In the genomic region with DNA sequence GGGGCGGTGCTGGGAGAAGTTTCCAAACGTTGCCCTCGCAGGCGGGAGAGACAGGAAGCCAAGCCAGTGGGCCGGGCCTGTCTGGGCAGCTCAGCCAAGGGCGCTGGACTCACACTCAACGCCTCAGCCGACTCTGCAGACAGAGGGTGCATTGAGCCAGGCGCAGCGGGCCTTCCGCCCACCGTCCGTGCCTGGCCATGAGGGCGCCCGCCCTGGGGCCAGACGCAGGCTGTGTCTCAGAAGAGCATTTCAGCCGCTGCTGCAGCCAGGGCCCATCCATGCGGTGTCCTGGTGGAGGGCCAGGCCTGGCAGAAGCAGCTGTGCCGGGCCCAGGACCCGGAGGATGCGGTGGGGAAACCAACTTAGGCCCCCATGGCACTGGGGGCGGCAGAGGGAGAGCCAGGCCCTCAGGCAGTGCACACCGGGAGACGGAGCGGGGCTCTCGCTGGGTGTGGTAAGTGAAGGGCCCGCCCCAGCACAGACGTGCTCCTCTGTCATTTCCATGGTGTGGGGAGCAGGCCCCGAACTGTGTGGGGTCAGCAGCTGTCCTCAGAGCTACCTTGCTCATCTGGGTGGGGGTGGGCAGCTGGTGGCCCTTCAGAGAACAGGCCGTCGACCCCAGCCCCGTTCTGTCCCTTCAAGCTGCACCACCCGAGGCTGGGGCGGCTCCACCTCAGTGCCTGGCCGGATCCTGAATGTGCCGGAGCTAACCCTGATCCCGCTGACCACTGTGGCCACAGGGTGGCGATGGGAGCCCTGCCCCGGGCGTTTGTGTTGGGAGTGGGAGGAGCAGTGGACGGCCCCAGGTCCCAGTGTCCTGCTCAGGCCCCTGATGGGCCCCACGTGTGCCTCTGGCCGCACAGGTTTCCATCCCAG, we compare ENCODE assay signal across 8 cellular contexts. TPM values are rescaled to one million over a fixed set of nuclear protein-coding genes. Genes with fewer than 3 reads are reported as not detected.
A peak's percentile ranks its signal among the peaks of the same experiment; 100 is the strongest.
DNase-seq lines count a peak whose midpoint lies in the region; ATAC-seq, FAIRE-seq and TF ChIP-seq lines count a peak whose summit lies in the region.

No MANE protein-coding gene starts in this region.

- TF ChIP-seq EP300 in SK-N-SH (IDR thresholded peaks at IDR 0.05; ENCODE audit: borderline replicate concordance in 1 of 2, low read depth in 1 of 2, low read length in 1 of 2): no peak

- H3K4me3 ChIP-seq in BJ (ENCODE audit: low read depth, low read length) (no peak overlapping the region), SK-N-SH (ENCODE audit: low read depth in 2 of 2, low read length in 1 of 2) (no peak overlapping the region), foreskin fibroblast (ENCODE audit: low read depth in 1 of 2, low read length in 2 of 2) (no peak overlapping the region), neuronal stem cell (ENCODE audit: low read length in 2 of 2) (no peak overlapping the region)

- H2AK5ac ChIP-seq in neuronal stem cell (ENCODE audit: low read depth, low read length): peak overlapping the region; percentile 98

- H3K9ac ChIP-seq in SK-N-SH (no peak overlapping the region), neuronal stem cell (ENCODE audit: low read depth, low read length, poor library complexity) (peak overlapping the region; percentile 70)

- peak overlapping the region; percentile 98 for H2BK5ac ChIP-seq in neuronal stem cell (ENCODE audit: low read length)

- no peaks in the 10 kb centered on the region for H3K79me2 ChIP-seq in SK-N-SH (ENCODE audit: insufficient read depth)

- peak overlapping the region; percentile 46 for H2BK12ac ChIP-seq in neuronal stem cell (ENCODE audit: low read length)

- POLR2A ChIA-PET in BJ (lab: Charles Lee) (no interaction called here), SK-N-SH (lab: Yijun Ruan, JAX) (interaction anchor here (1.0 to 1.9 kb wide), 5 partner anchors 16 to 56 kb away, joined by 3 to 8 read pairs (median 4); a partner anchor contains a TSS)

- peak overlapping the region; percentile 95 for H3K18ac ChIP-seq in neuronal stem cell (ENCODE audit: low read length)

- no peak overlapping the region for H3K14ac ChIP-seq in neuronal stem cell (ENCODE audit: low read length)

- WGBS in SK-N-SH (ENCODE audit: low lambda C conversion rate): 68% methylated on average over 22 of the region's 43 CpGs
- no CpG with 5 or more reads among the region's 43 CpGs for WGBS in neuronal stem cell (ENCODE audit: extremely low coverage in 2 of 2, insufficient read length in 2 of 2, insufficient replicate concordance in 1 of 2), 2 donors

- H3K9me2 ChIP-seq in SK-N-SH: no peaks in the 10 kb centered on the region

- CTCF ChIA-PET in BJ (lab: Yijun Ruan, JAX): interaction anchor here (1.0 to 3.3 kb wide), 15 partner anchors 8 to 64 kb away, joined by 3 to 42 read pairs (median 7); a partner anchor contains a TSS
- CTCF ChIA-PET in SK-N-SH (lab: Yijun Ruan, JAX): interaction anchor here (0.7 to 3.7 kb wide), 17 partner anchors 9 to 326 kb away, joined by 3 to 28 read pairs (median 6); a partner anchor contains a TSS

- TF ChIP-seq POLR2A in GM12892 (IDR thresholded peaks at IDR 0.05; ENCODE audit: low read depth, low read length): no peak

- no peak for FAIRE-seq in GM12892 (lab: Jason Lieb, UNC)

- ATAC-seq in GM19467 (IDR thresholded peaks at IDR 0.05; ENCODE audit: unreplicated experiment): no peak

- H2AFZ ChIP-seq in SK-N-SH (ENCODE audit: low read depth) (no peak overlapping the region), neuronal stem cell (ENCODE audit: low read length) (peak overlapping the region; percentile 49)

- peak; percentile 71 for TF ChIP-seq CTCF in BJ (IDR thresholded peaks at IDR 0.05; ENCODE audit: insufficient read depth, low read depth, low read length)
- peak; percentile 41 for TF ChIP-seq CTCF in SK-N-SH (IDR thresholded peaks at IDR 0.05)
- peak; percentile 45 for TF ChIP-seq CTCF in foreskin fibroblast (IDR thresholded peaks at IDR 0.05; ENCODE audit: low read depth, low read length)

- H3K27ac ChIP-seq in SK-N-SH (ENCODE audit: low read depth in 2 of 2, low read length in 1 of 2) (peak overlapping the region in 1 of 2 experiments; percentile 58; a peak in 1 of 4 replicates), neuronal stem cell (replicated peaks; ENCODE audit: low read length) (no peak overlapping the region)

- H3K9me3 ChIP-seq in SK-N-SH (no peaks in the 10 kb centered on the region), neuronal stem cell (replicated peaks in 1 of 2; ENCODE audit: control insufficient read depth in 2 of 2, insufficient read depth in 1 of 2, low read depth in 1 of 2, low read length in 2 of 2) (no peaks in the 10 kb centered on the region)

- peak overlapping the region; percentile 66 for H3K4ac ChIP-seq in neuronal stem cell (ENCODE audit: low read length)

- H3K4me1 ChIP-seq in SK-N-SH (ENCODE audit: control insufficient read depth in 1 of 2, insufficient read depth in 2 of 2, low read depth in 1 of 2, low read length in 1 of 2) (peaks cover 0 to 49% of the 10 kb centered on the region in 2 experiments; a peak in 1 of 4 replicates), neuronal stem cell (ENCODE audit: control insufficient read depth in 2 of 2, insufficient read depth in 1 of 2, low read depth in 1 of 2, low read length in 2 of 2) (peaks cover 16 to 25% of the 10 kb centered on the region in 2 donors)

- DNase-seq in BJ (ENCODE audit: low read depth) (no peak), SK-N-SH (peak; percentile 74), foreskin fibroblast (peak; percentile 75 to 90), neuronal stem cell (ENCODE audit: low spot score) (no peak), NCI-H446 treated with DMSO at 0.1 percent for 48 hours (lab: John Stamatoyannopoulos, UW) (no peak), NCI-H2029 treated with DMSO at 0.1 percent for 48 hours (lab: John Stamatoyannopoulos, UW) (no peak), GM12892 (ENCODE audit: insufficient read length) (no peak)

- peak overlapping the region; percentile 61 for H3K23ac ChIP-seq in neuronal stem cell (ENCODE audit: low read depth, low read length, poor library complexity)

- TF ChIP-seq RAD21 in SK-N-SH (IDR thresholded peaks at IDR 0.05; ENCODE audit: low read length): peak; percentile 23

- no peaks in the 10 kb centered on the region for H3F3A ChIP-seq in SK-N-SH (replicated peaks; ENCODE audit: insufficient read depth)

- H2BK120ac ChIP-seq in neuronal stem cell (ENCODE audit: low read depth, low read length): no peak overlapping the region

- H4K20me1 ChIP-seq in SK-N-SH (ENCODE audit: insufficient read depth): no peaks in the 10 kb centered on the region

- H3K4me2 ChIP-seq in SK-N-SH (no peak overlapping the region), neuronal stem cell (ENCODE audit: insufficient read depth, low read length, poor library complexity, severe bottlenecking) (no peak overlapping the region)

- H3K27me3 ChIP-seq in BJ (ENCODE audit: control insufficient read depth, insufficient read depth, low read length) (no peaks in the 10 kb centered on the region), SK-N-SH (ENCODE audit: insufficient read depth) (no peaks in the 10 kb centered on the region), neuronal stem cell (ENCODE audit: control insufficient read depth in 3 of 3, insufficient read depth in 3 of 3, low read depth in 1 of 3, low read length in 3 of 3) (no peaks in the 10 kb centered on the region)

- H4K8ac ChIP-seq in neuronal stem cell (ENCODE audit: low read depth, low read length): no peak overlapping the region

- H4K91ac ChIP-seq in neuronal stem cell (ENCODE audit: low read depth, low read length, poor library complexity): no peak overlapping the region

- peaks cover 12% of the 10 kb centered on the region for H3K79me1 ChIP-seq in neuronal stem cell (ENCODE audit: low read depth, low read length)

- peaks cover 48% of the 10 kb centered on the region for H3K36me3 ChIP-seq in BJ (ENCODE audit: control insufficient read depth, insufficient read depth, low read length)
- H3K36me3 ChIP-seq in SK-N-SH (replicated peaks in 1 of 2; ENCODE audit: control insufficient read depth in 1 of 2, insufficient read depth in 2 of 2, low read length in 1 of 2): peaks cover 0 to 24% of the 10 kb centered on the region in 2 experiments
- H3K36me3 ChIP-seq in neuronal stem cell (replicated peaks in 1 of 2; ENCODE audit: control insufficient read depth in 2 of 2, insufficient read depth in 2 of 2, low read length in 2 of 2): peaks cover 15 to 30% of the 10 kb centered on the region in 2 donors

- no peak overlapping the region for H2BK15ac ChIP-seq in neuronal stem cell (ENCODE audit: low read length)

RNA-seq across cellular contexts. Expression of a gene that starts 18.0 kb away (rescaled TPM):
- polyA plus RNA-seq in BJ (2011; rRNA removed) (7.2 and 8.5 TPM in 2 replicates), SK-N-SH (2012; rRNA removed) (24.5 and 40.6 TPM in 2 replicates)
- polyA minus RNA-seq in BJ (2011; rRNA and poly(A)+ RNA removed): 1.2 and 2.3 TPM in 2 replicates
- polyA plus RNA-seq in SK-N-SH (2012; cell fraction: cytosol; rRNA removed): 21.5 and 26.9 TPM in 2 replicates
- polyA plus RNA-seq in SK-N-SH (2012; cell fraction: nucleus; rRNA removed): 20.8 and 42.6 TPM in 2 replicates
- 6.7 TPM for polyA plus RNA-seq in neuronal stem cell (2013, experiment 1 of 2)
- polyA plus RNA-seq in neuronal stem cell (2013, experiment 2 of 2): 6.9 TPM
- polyA plus RNA-seq in GM12892 (2012; ENCODE audit: missing spikeins): 2.3 TPM

RNA-seq across cellular contexts. Expression of a gene that starts 18.2 kb away (rescaled TPM):
- polyA plus RNA-seq in BJ (2011; rRNA removed) (19.2 and 33.1 TPM in 2 replicates), SK-N-SH (2012; rRNA removed) (22.8 and 26.7 TPM in 2 replicates)
- 19.1 and 25.6 TPM in 2 replicates for polyA minus RNA-seq in BJ (2011; rRNA and poly(A)+ RNA removed)
- 8.0 and 15.6 TPM in 2 replicates for polyA plus RNA-seq in SK-N-SH (2012; cell fraction: cytosol; rRNA removed)
- polyA plus RNA-seq in SK-N-SH (2012; cell fraction: nucleus; rRNA removed): 105 and 135 TPM in 2 replicates
- 37.4 TPM for polyA plus RNA-seq in neuronal stem cell (2013, experiment 1 of 2)
- 37.2 TPM for polyA plus RNA-seq in neuronal stem cell (2013, experiment 2 of 2)
- not detected for polyA plus RNA-seq in GM12892 (2012; ENCODE audit: missing spikeins)

RNA-seq across cellular contexts. Expression of a gene that starts 27.9 kb away (rescaled TPM):
- 12.9 and 21.3 TPM in 2 replicates for polyA plus RNA-seq in BJ (2011; rRNA removed)
- 12.0 and 14.5 TPM in 2 replicates for polyA minus RNA-seq in BJ (2011; rRNA and poly(A)+ RNA removed)
- 1.1 and 1.7 TPM in 2 replicates for polyA plus RNA-seq in SK-N-SH (2012; rRNA removed)
- polyA plus RNA-seq in SK-N-SH (2012; cell fraction: cytosol; rRNA removed): 0.40 and 1.1 TPM in 2 replicates
- polyA plus RNA-seq in SK-N-SH (2012; cell fraction: nucleus; rRNA removed): 6.4 and 12.1 TPM in 2 replicates
- polyA plus RNA-seq in neuronal stem cell (2013, experiment 1 of 2): 0.14 TPM
- polyA plus RNA-seq in neuronal stem cell (2013, experiment 2 of 2): 0.17 TPM
- 2.7 TPM for polyA plus RNA-seq in GM12892 (2012; ENCODE audit: missing spikeins)

RNA-seq across cellular contexts. Expression of a gene that starts 41.6 kb away (rescaled TPM):
- not detected in 2 replicates for polyA plus RNA-seq in BJ (2011; rRNA removed)
- polyA minus RNA-seq in BJ (2011; rRNA and poly(A)+ RNA removed): not detected in 2 replicates
- polyA plus RNA-seq in SK-N-SH (2012; rRNA removed): not detected in 2 replicates
- not detected in 2 replicates for polyA plus RNA-seq in SK-N-SH (2012; cell fraction: cytosol; rRNA removed)
- 0.02 TPM in 1 of 2 replicates, not detected in the other for polyA plus RNA-seq in SK-N-SH (2012; cell fraction: nucleus; rRNA removed)
- 0.08 TPM for polyA plus RNA-seq in neuronal stem cell (2013, experiment 1 of 2)
- polyA plus RNA-seq in neuronal stem cell (2013, experiment 2 of 2): 0.08 TPM
- polyA plus RNA-seq in GM12892 (2012; ENCODE audit: missing spikeins): not detected

RNA-seq across cellular contexts. Expression of a gene that starts 54.5 kb away (rescaled TPM):
- 1.6 and 1.7 TPM in 2 replicates for polyA plus RNA-seq in BJ (2011; rRNA removed)
- polyA minus RNA-seq in BJ (2011; rRNA and poly(A)+ RNA removed): 2.1 and 2.7 TPM in 2 replicates
- polyA plus RNA-seq in SK-N-SH (2012; rRNA removed): 7.7 and 9.2 TPM in 2 replicates
- polyA plus RNA-seq in SK-N-SH (2012; cell fraction: cytosol; rRNA removed): 3.5 and 4.8 TPM in 2 replicates
- polyA plus RNA-seq in SK-N-SH (2012; cell fraction: nucleus; rRNA removed): 46.5 and 53.2 TPM in 2 replicates
- 7.2 TPM for polyA plus RNA-seq in neuronal stem cell (2013, experiment 1 of 2)
- polyA plus RNA-seq in neuronal stem cell (2013, experiment 2 of 2): 7.1 TPM
- polyA plus RNA-seq in GM12892 (2012; ENCODE audit: missing spikeins): 7.4 TPM

Comparison
In these comparisons a context has a peak if more than half of its experiments do, and no peak if none do; other contexts are left out.
1. DNase-seq: peak in SK-N-SH (single experiment) and foreskin fibroblast (2 of 2); none in BJ (single experiment), neuronal stem cell (single experiment), NCI-H446 treated with DMSO at 0.1 percent for 48 hours (single experiment), NCI-H2029 treated with DMSO at 0.1 percent for 48 hours (single experiment) and GM12892 (single experiment).
2. Peak in every context shown above with its lines, with median percentiles within 50 percentile points of each other: CTCF ChIP-seq.